ENCODE assay signal across 25 cellular contexts in genomic region chr20:60637801-60638200, GRCh38.
"Had no signal": no experiment of that assay in that cellular context is flagged by ENCODE, and none has a peak within 500 bp of the region (broad histone marks: within the 10 kb centered on the region; RNA-seq: fewer than 3 reads in every experiment).

No MANE protein-coding gene starts in this region.

- H3K4me1 ChIP-seq: stomach, suprapubic skin, thyroid gland, tibial artery, transverse colon, upper lobe of left lung, upper lobe of right lung, uterus, vagina had no signal

- H3K4me3 ChIP-seq: stomach, suprapubic skin, thoracic aorta, thyroid gland, tibial artery, tibial nerve, transverse colon, upper lobe of left lung, upper lobe of right lung, uterus, vagina had no signal

- ATAC-seq: stimulated activated effector memory CD8-positive, alpha-beta T cell treated with anti-CD3 and anti-CD28 coated beads, Interleukin-12 subunit alpha, Interleukin-12 subunit beta, amount 100 ng/mL, for 72 hours; stimulated activated memory B cell treated with anti-CD40 and anti-IgM and Interleukin-4, amounts not matched to agents 10 μg/mL and 1 μg/mL and 100 μg/mL, for 72 hours; stimulated activated naive B cell treated with anti-CD40 and anti-IgM and Interleukin-4, amounts not matched to agents 10 μg/mL and 1 μg/mL and 100 μg/mL, for 72 hours; stimulated activated naive CD8-positive, alpha-beta T cell treated with anti-CD3 and anti-CD28 coated beads, Interleukin-15, amount 100 ng/mL, for 72 hours; stimulated activated naive CD8-positive, alpha-beta T cell treated with anti-CD3 and anti-CD28 coated beads, Interleukin-15, Interleukin-2, amounts not matched to agents 100 U/mL and 50 U/mL, for 24 hours; upper lobe of right lung had no signal

- H3K27ac ChIP-seq: stomach, suprapubic skin, thoracic aorta, thyroid gland, tibial artery, tibial nerve, transverse colon, upper lobe of left lung, upper lobe of right lung, uterus, vagina had no signal

- H3K9me3 ChIP-seq: suprapubic skin, thoracic aorta, thyroid gland, tibial artery, tibial nerve, transverse colon, upper lobe of left lung, upper lobe of right lung, uterus, vagina had no signal

- H3K27me3 ChIP-seq: suprapubic skin, thyroid gland, tibial artery, tibial nerve, transverse colon, upper lobe of left lung, uterus, vagina had no signal

- H3K36me3 ChIP-seq: stomach, suprapubic skin, thoracic aorta, thyroid gland, tibial artery, tibial nerve, transverse colon, upper lobe of left lung, upper lobe of right lung, uterus, vagina had no signal

- DNase-seq: stimulated activated CD4-positive, alpha-beta T cell treated with anti-CD3 and anti-CD28 coated beads, Interleukin-2, amount 100 ng/mL, for 24 hours; stimulated activated CD4-positive, alpha-beta T cell treated with anti-CD3 and anti-CD28 coated beads, Interleukin-2, amount 100 ng/mL, for 48 hours; stimulated activated CD4-positive, alpha-beta T cell treated with anti-CD3 and anti-CD28 coated beads, Interleukin-4, amount 100 ng/mL, for 1 hour; stimulated activated CD4-positive, alpha-beta T cell treated with anti-CD3 and anti-CD28 coated beads, Interleukin-4, amount 100 ng/mL, for 24 hours; stimulated activated CD4-positive, alpha-beta T cell treated with anti-CD3 and anti-CD28 coated beads, Interleukin-4, amount 100 ng/mL, for 4 hours; stimulated activated CD8-positive, alpha-beta memory T cell treated with anti-CD3 and anti-CD28 coated beads, Interleukin-4, amount 100 ng/mL, for 48 hours; stimulated activated naive B cell treated with anti-CD40 and anti-IgM and Interleukin-4, amounts not matched to agents 10 μg/mL and 1 μg/mL and 100 μg/mL, for 72 hours; stimulated activated naive CD4-positive, alpha-beta T cell; stimulated activated naive CD4-positive, alpha-beta T cell treated with Interleukin-2 at 50 U/mL for 16 hours; stimulated activated naive CD8-positive, alpha-beta T cell treated with anti-CD3 and anti-CD28 coated beads, Interleukin-15, amount 100 ng/mL, for 72 hours; stimulated activated naive CD8-positive, alpha-beta T cell treated with anti-CD3 and anti-CD28 coated beads, Interleukin-15, Interleukin-2, amounts not matched to agents 100 U/mL and 50 U/mL, for 24 hours; stomach; substantia nigra; thyroid gland; tibial artery; transverse colon; upper lobe of left lung; upper lobe of right lung; uterus had no signal
